8 cellular contexts compared by ENCODE assay signal in genomic region chr6:37221585-37222124, GRCh38. TPM values are rescaled to one million over a fixed set of nuclear protein-coding genes. Genes with fewer than 3 reads are reported as not detected.
A peak's percentile ranks its signal among the peaks of the same experiment; 100 is the strongest.
DNase-seq lines count a peak whose midpoint lies in the region; ATAC-seq and TF ChIP-seq lines count a peak whose summit lies in the region.

No MANE protein-coding gene starts in this region.

- H3K27ac Mint-ChIP-seq in Calu3 (ENCODE audit: unreplicated experiment) = no peak overlapping the region
- no peak overlapping the region for H3K27ac Mint-ChIP-seq in IgD-negative memory B cell
- H3K27ac Mint-ChIP-seq in chondrocyte (ENCODE audit: unreplicated experiment) = no peak overlapping the region
- no peak overlapping the region for H3K27ac Mint-ChIP-seq in neural crest cell (ENCODE audit: unreplicated experiment)

- DNase-seq in Calu3 (no peak), chondrocyte (ENCODE audit: low spot score) (no peak), neural crest cell (ENCODE audit: low read depth, low spot score) (no peak), anterior cingulate cortex (lab: John Stamatoyannopoulos, UW) (no peak), NCI-H1105 treated with DMSO at 0.1 percent for 48 hours (lab: John Stamatoyannopoulos, UW) (no peak)
- DNase-seq in stimulated activated CD4-positive, alpha-beta T cell treated with anti-CD3 and anti-CD28 coated beads, Interleukin-2, amount 100 ng/mL, for 48 hours = no peak

- H3K4me1 Mint-ChIP-seq in Calu3 (ENCODE audit: low read depth, unreplicated experiment) (peaks cover 17% of the 10 kb centered on the region), IgD-negative memory B cell (peaks cover 5 to 15% (median 9%) of the 10 kb centered on the region in 3 donors), chondrocyte (ENCODE audit: low read depth) (peaks cover 10% of the 10 kb centered on the region), neural crest cell (peaks cover 13% of the 10 kb centered on the region)

- H3K36me3 Mint-ChIP-seq in Calu3 (ENCODE audit: insufficient read depth, unreplicated experiment) (peaks cover 15% of the 10 kb centered on the region), IgD-negative memory B cell (peaks cover 1% of the 10 kb centered on the region), chondrocyte (ENCODE audit: low read depth) (no peaks in the 10 kb centered on the region), neural crest cell (ENCODE audit: low read depth) (no peaks in the 10 kb centered on the region)

- no peak for ATAC-seq in HG03045 (IDR thresholded peaks at IDR 0.05; ENCODE audit: unreplicated experiment)

- CTCF ChIA-PET in Calu3 (lab: Charles Lee) = interaction anchor here (0.7 to 1.1 kb wide), 2 partner anchors 18 to 204 kb away, joined by 3 read pairs; no protein-coding TSS in a partner anchor

- H3K9me3 Mint-ChIP-seq in Calu3 (ENCODE audit: low read depth, unreplicated experiment) (no peaks in the 10 kb centered on the region), IgD-negative memory B cell (no peaks in the 10 kb centered on the region), chondrocyte (ENCODE audit: low read depth) (no peaks in the 10 kb centered on the region), neural crest cell (no peaks in the 10 kb centered on the region)

- BruUV-seq in Calu3 (replicated peaks; lab: Mats Ljungman, UMichigan) = no TSS peak

- no peak for TF ChIP-seq CTCF in Calu3 (IDR thresholded peaks at IDR 0.05; ENCODE audit: unreplicated experiment)
- TF ChIP-seq CTCF in chondrocyte (IDR thresholded peaks at IDR 0.05) = no peak
- TF ChIP-seq CTCF in neural crest cell (conservative IDR thresholded peaks at IDR 0.05) = no peak

- peak overlapping the region; percentile 68 for H3K4me3 Mint-ChIP-seq in Calu3 (ENCODE audit: low read depth, unreplicated experiment)
- H3K4me3 Mint-ChIP-seq in IgD-negative memory B cell = peak overlapping the region; percentile 84 to 93 (median 89)
- H3K4me3 Mint-ChIP-seq in chondrocyte (ENCODE audit: unreplicated experiment) = peak overlapping the region; percentile 70
- H3K4me3 Mint-ChIP-seq in neural crest cell = peak overlapping the region; percentile 82

- intact Hi-C loops in Calu3 (cut with micrococcal nuclease; ENCODE audit: unreplicated experiment) = no loop called here

- H3K27me3 Mint-ChIP-seq in Calu3 (ENCODE audit: unreplicated experiment) (no peaks in the 10 kb centered on the region), IgD-negative memory B cell (no peaks in the 10 kb centered on the region), chondrocyte (ENCODE audit: low read depth) (no peaks in the 10 kb centered on the region), neural crest cell (ENCODE audit: low read depth) (no peaks in the 10 kb centered on the region)

RNA-seq across cellular contexts. Expression of gene TBC1D22B, which starts 35.9 kb away (rescaled TPM):
- total RNA-seq in Calu3 (2022) (14.6 and 14.8 TPM in 2 replicates), chondrocyte (10.9 to 11.5 TPM (median 10.9 TPM) in 3 replicates), neural crest cell (11.1 and 11.4 TPM in 2 replicates)
- 6.9 TPM for polyA plus RNA-seq in IgD-negative memory B cell

RNA-seq across cellular contexts. Expression of gene TMEM217, which starts 36.3 kb away (rescaled TPM):
- total RNA-seq in Calu3 (2022) (0.99 and 1.5 TPM in 2 replicates), chondrocyte (1.8 to 4.5 TPM (median 4.0 TPM) in 3 replicates), neural crest cell (0.82 and 0.86 TPM in 2 replicates)
- polyA plus RNA-seq in IgD-negative memory B cell = not detected

RNA-seq across cellular contexts. Expression of gene PIM1, which starts 51.7 kb away (rescaled TPM):
- total RNA-seq in Calu3 (2022) = 18.6 and 19.1 TPM in 2 replicates
- 31.1 TPM for polyA plus RNA-seq in IgD-negative memory B cell
- total RNA-seq in chondrocyte = 11.3 to 15.1 TPM (median 13.0 TPM) in 3 replicates
- total RNA-seq in neural crest cell = 8.6 and 9.1 TPM in 2 replicates
